ENCODE assay signal across 1 cellular context in the genomic region with DNA sequence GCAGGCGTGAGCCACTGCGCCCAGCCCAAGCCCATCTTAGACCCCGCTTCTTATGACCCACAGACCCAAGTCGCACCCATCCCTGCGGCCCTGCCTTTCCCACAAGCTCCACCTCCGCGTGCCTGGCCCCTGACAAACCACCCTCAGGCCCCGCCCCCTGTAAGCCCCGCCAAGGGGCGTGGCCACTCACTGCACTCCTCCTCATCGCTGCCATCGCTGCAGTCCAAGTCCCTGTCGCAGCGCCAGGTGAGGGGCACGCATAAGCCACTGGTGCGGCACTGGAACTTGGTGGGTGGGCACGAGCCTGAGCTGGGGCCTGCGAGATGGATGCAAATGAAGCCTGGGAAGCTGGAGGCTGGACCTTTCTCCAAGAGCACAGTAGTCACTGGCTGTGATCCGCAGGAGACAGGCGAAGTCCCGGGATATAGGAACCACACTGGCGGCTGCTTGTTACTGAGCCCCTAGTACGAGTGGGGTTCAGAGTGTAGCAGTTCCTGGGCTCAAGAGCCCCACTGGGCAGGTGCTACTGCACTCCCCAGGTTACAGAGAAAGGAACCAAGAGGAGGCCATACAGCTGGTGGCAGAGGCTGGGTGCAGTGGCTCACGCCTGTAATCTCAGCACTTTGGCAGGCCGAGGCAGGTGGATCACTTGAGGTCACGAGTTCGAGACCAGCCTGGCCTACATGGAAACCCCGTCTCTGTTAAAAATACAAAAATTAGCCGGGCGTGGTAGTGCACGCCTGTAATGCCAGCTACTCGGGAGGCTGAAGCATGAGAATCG.
TF ChIP-seq lines count a peak whose summit lies in the region.

No MANE protein-coding gene starts in this region.

TF ChIP-seq in SK-N-SH, 30 proteins besides CTCF, POLR2A, EP300 and RAD21 (continued from another document):
- TF ChIP-seq MXI1 (IDR thresholded peaks at IDR 0.05; ENCODE audit: low read depth, low read length) = no peak
- TF ChIP-seq, protein P1, sequence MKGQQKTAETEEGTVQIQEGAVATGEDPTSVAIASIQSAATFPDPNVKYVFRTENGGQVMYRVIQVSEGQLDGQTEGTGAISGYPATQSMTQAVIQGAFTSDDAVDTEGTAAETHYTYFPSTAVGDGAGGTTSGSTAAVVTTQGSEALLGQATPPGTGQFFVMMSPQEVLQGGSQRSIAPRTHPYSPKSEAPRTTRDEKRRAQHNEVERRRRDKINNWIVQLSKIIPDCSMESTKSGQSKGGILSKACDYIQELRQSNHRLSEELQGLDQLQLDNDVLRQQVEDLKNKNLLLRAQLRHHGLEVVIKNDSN (IDR thresholded peaks at IDR 0.05; ENCODE audit: borderline replicate concordance, low read depth) = no peak
- TF ChIP-seq MEF2A (IDR thresholded peaks at IDR 0.05; ENCODE audit: borderline replicate concordance, low read depth) = no peak
- TF ChIP-seq JUND (IDR thresholded peaks at IDR 0.05) = no peak
- TF ChIP-seq TAF1 (IDR thresholded peaks at IDR 0.05; ENCODE audit: borderline replicate concordance, low read depth, low read length) = no peak
